In genomic region chr13:34162545-34162936, GRCh38 we compare ENCODE assay signal across 10 cellular contexts.
DNase-seq lines count a peak whose midpoint lies in the region; ATAC-seq and TF ChIP-seq lines count a peak whose summit lies in the region.
"Had no signal": no experiment of that assay in that cellular context is flagged by ENCODE, and none has a peak within 500 bp of the region (broad histone marks: within the 10 kb centered on the region; RNA-seq: fewer than 3 reads in every experiment).

No MANE protein-coding gene starts in this region.

- TF ChIP-seq EP300 in tibial nerve (IDR thresholded peaks at IDR 0.05), result no peak

- TF ChIP-seq CTCF in chondrocyte (IDR thresholded peaks at IDR 0.05) (no peak), lung (IDR thresholded peaks at IDR 0.05; ENCODE audit: control extremely low read depth, extremely low read depth) (no peak), tibial nerve (IDR thresholded peaks at IDR 0.05) (no peak), GM13977 (IDR thresholded peaks at IDR 0.05; ENCODE audit: extremely low read depth, insufficient read depth, missing control alignments) (no peak)

- H3K4me3 Mint-ChIP-seq in chondrocyte (ENCODE audit: unreplicated experiment), result no peak overlapping the region

- H3K27me3 ChIP-seq in lung (ENCODE audit: control insufficient read depth, insufficient read depth) (no peaks in the 10 kb centered on the region), tibial nerve (no peaks in the 10 kb centered on the region)

- no peaks in the 10 kb centered on the region for H3K27me3 Mint-ChIP-seq in chondrocyte (ENCODE audit: low read depth)

- H3K27ac Mint-ChIP-seq in chondrocyte (ENCODE audit: unreplicated experiment), result peak overlapping the region; percentile 42

- H3K9me3 ChIP-seq in lung (ENCODE audit: control insufficient read depth in 2 of 2, insufficient read depth in 1 of 2, low read length in 1 of 2), result no peaks in the 10 kb centered on the region
- no peaks in the 10 kb centered on the region for H3K9me3 ChIP-seq in tibial nerve

- in situ Hi-C loops in GM13977 (cut with MboI; ENCODE audit: low pct_unique_long_range_greater_than_20kb, low sequenced_read_pairs, unreplicated experiment), result no loop called here

- H3K9me3 Mint-ChIP-seq in chondrocyte (ENCODE audit: low read depth), result no peaks in the 10 kb centered on the region

- H3K4me1 ChIP-seq in lung (ENCODE audit: control insufficient read depth in 2 of 2, insufficient read depth in 2 of 2, low read length in 2 of 2) (peaks cover 0 to 14% of the 10 kb centered on the region in 2 donors), tibial nerve (peaks cover 0 to 20% (median 9%) of the 10 kb centered on the region in 4 donors)

- peak; percentile 60 for ATAC-seq in lung (ENCODE audit: insufficient read depth, low FRiP score)
- no peak for ATAC-seq in GM19035 (IDR thresholded peaks at IDR 0.05; ENCODE audit: unreplicated experiment)

- DNase-seq in DMS53 (lab: John Stamatoyannopoulos, UW) (peak; percentile 46), DMS53 treated with DMSO at 0.1 percent for 48 hours (lab: John Stamatoyannopoulos, UW; ENCODE audit: unreplicated experiment) (no peak), chondrocyte (ENCODE audit: low spot score) (no peak), lung (ENCODE audit: low spot score) (no peak), tibial nerve (ENCODE audit: low spot score in 2 of 2) (no peak), RKO (ENCODE audit: low spot score) (no peak), GM13977 (ENCODE audit: low spot score) (no peak)
- DNase-seq: activated CD4-positive, alpha-beta T cell treated with anti-CD3 and anti-CD28 coated beads for 4 hours; caudate nucleus had no signal

- H3K36me3 Mint-ChIP-seq in chondrocyte (ENCODE audit: low read depth), result no peaks in the 10 kb centered on the region

- WGBS in lung, 2 donors, result 41 to 67% methylated on average over 3 of the region's 3 CpGs
- 22 to 30% methylated on average over 3 of the region's 3 CpGs for WGBS in tibial nerve, 2 donors

- H3K27ac ChIP-seq in lung (ENCODE audit: low read depth in 1 of 2, low read length in 1 of 2), result peak overlapping the region; percentile 26 to 74
- H3K27ac ChIP-seq in tibial nerve, result peak overlapping the region in 3 of 4 donors; percentile 8 to 70 (median 55)

- no peak overlapping the region for H3K4me3 ChIP-seq in lung
- peak overlapping the region in 1 of 4 donors; percentile 5 for H3K4me3 ChIP-seq in tibial nerve

- H3K36me3 ChIP-seq in lung (ENCODE audit: control insufficient read depth in 2 of 2, insufficient read depth in 2 of 2, low read length in 2 of 2), result no peaks in the 10 kb centered on the region
- H3K36me3 ChIP-seq in tibial nerve, result no peaks in the 10 kb centered on the region

- TF ChIP-seq POLR2A in tibial nerve (IDR thresholded peaks at IDR 0.05), result no peak

- H3K4me1 Mint-ChIP-seq in chondrocyte (ENCODE audit: low read depth), result peaks cover 23% of the 10 kb centered on the region
